Comparison of ENCODE assay signal across 2 cellular contexts in genomic region chr1:234605983-234606730, GRCh38.
TF ChIP-seq lines count a peak whose summit lies in the region.

No MANE protein-coding gene starts in this region.

TF ChIP-seq in SK-N-SH, 30 proteins besides CTCF, POLR2A, EP300 and RAD21:
- TF ChIP-seq REST (IDR thresholded peaks at IDR 0.05; ENCODE audit: low read depth, low read length): no peak
- TF ChIP-seq MXI1 (IDR thresholded peaks at IDR 0.05; ENCODE audit: low read depth, low read length): peak; percentile 100
- TF ChIP-seq TAF1 (IDR thresholded peaks at IDR 0.05; ENCODE audit: borderline replicate concordance, low read depth, low read length): no peak
- peak; percentile 61 for TF ChIP-seq GATA2 (CRISPR knock-in tag; IDR thresholded peaks at IDR 0.05)
- TF ChIP-seq USF2 (IDR thresholded peaks at IDR 0.05; ENCODE audit: borderline replicate concordance, low read depth, low read length): no peak
- TF ChIP-seq MAX (IDR thresholded peaks at IDR 0.05; ENCODE audit: low read depth): peak; percentile 60
- no peak for TF ChIP-seq FOSL2 (IDR thresholded peaks at IDR 0.05; ENCODE audit: borderline replicate concordance, low read depth)
- TF ChIP-seq SMC3 (IDR thresholded peaks at IDR 0.05; ENCODE audit: low read depth, low read length): no peak
- peak; percentile 26 for TF ChIP-seq CHD2 (IDR thresholded peaks at IDR 0.05; ENCODE audit: low read length, partially characterized antibody)
- peak; percentile 89 for TF ChIP-seq SIN3A (IDR thresholded peaks at IDR 0.05; ENCODE audit: borderline replicate concordance, low read depth, low read length)
- no peak for TF ChIP-seq FOXM1 (IDR thresholded peaks at IDR 0.05; ENCODE audit: low read depth)
- TF ChIP-seq USF1 (IDR thresholded peaks at IDR 0.05; ENCODE audit: borderline replicate concordance, low read depth): peak; percentile 61; the same call in 1 of the 2 replicates
- TF ChIP-seq RCOR1 (IDR thresholded peaks at IDR 0.05; ENCODE audit: low read length): peak; percentile 45; the same call in 1 of the 2 replicates
- no peak for TF ChIP-seq IRF3 (IDR thresholded peaks at IDR 0.05; ENCODE audit: low read depth, low read length)
- TF ChIP-seq ZBTB33 (IDR thresholded peaks at IDR 0.05; ENCODE audit: borderline replicate concordance, low read depth): no peak
- TF ChIP-seq JUND (IDR thresholded peaks at IDR 0.05): no peak
- TF ChIP-seq ELF1 (IDR thresholded peaks at IDR 0.05): no peak
- no peak for TF ChIP-seq NFIC (IDR thresholded peaks at IDR 0.05; ENCODE audit: borderline replicate concordance)
- TF ChIP-seq TEAD4 (IDR thresholded peaks at IDR 0.05; ENCODE audit: borderline replicate concordance, insufficient read depth): no peak
- TF ChIP-seq NRF1 (IDR thresholded peaks at IDR 0.05; ENCODE audit: low read depth, low read length): no peak
- 0 out of 2 replicates have a peak, but pooled peaks have one; percentile 22 for TF ChIP-seq FOXJ3 (CRISPR knock-in tag; IDR thresholded peaks at IDR 0.05)
- TF ChIP-seq TCF12 (IDR thresholded peaks at IDR 0.05): no peak
- no peak for TF ChIP-seq POLR2AphosphoS5 (IDR thresholded peaks at IDR 0.05; ENCODE audit: low read depth, low read length)
- TF ChIP-seq YY1 (IDR thresholded peaks at IDR 0.05; ENCODE audit: low read depth): peak; percentile 77; the same call in 1 of the 2 replicates
- no peak for TF ChIP-seq RXRA (IDR thresholded peaks at IDR 0.05; ENCODE audit: borderline replicate concordance, low read depth)

TF ChIP-seq in liver, 16 proteins besides CTCF, POLR2A, EP300 and RAD21 (continued from another document):
- TF ChIP-seq REST (IDR thresholded peaks at IDR 0.05): peak; percentile 47
- peak; percentile 5 for TF ChIP-seq NR2F2 (IDR thresholded peaks at IDR 0.05)
- TF ChIP-seq SP1 (IDR thresholded peaks at IDR 0.05): peak; percentile 51
